In genomic region chr1:3315991-3316943, GRCh38 we compare ENCODE assay signal across 13 cellular contexts.
DNase-seq lines count a peak whose midpoint lies in the region; ATAC-seq lines count a peak whose summit lies in the region.
"Had no signal": no experiment of that assay in that cellular context is flagged by ENCODE, and none has a peak within 500 bp of the region (broad histone marks: within the 10 kb centered on the region; RNA-seq: fewer than 3 reads in every experiment).

No MANE protein-coding gene starts in this region.

- peaks cover 15 to 30% (median 25%) of the 10 kb centered on the region in 11 experiments for H3K9me3 ChIP-seq in BLaER1 treated with 17β-estradiol and CSF1 and Interleukin-3, amounts not matched to agents 10 nM and 100 nM (replicated peaks in 1 of 11)
- H3K9me3 ChIP-seq in naive thymus-derived CD4-positive, alpha-beta T cell (ENCODE audit: control insufficient read depth in 2 of 3, low read length in 3 of 3): peaks cover 0 to 18% (median 10%) of the 10 kb centered on the region in 3 experiments
- H3K9me3 ChIP-seq: prostate gland had no signal

- H3K27me3 Mint-ChIP-seq in naive thymus-derived CD4-positive, alpha-beta T cell: peaks cover 4 to 15% (median 6%) of the 10 kb centered on the region in 5 donors

- H3K27ac ChIP-seq in BLaER1 treated with 17β-estradiol and CSF1 and Interleukin-3, amounts not matched to agents 10 nM and 100 nM: peak overlapping the region in 10 of 11 experiments; percentile 58 to 79 (median 72); a peak in 21 of 22 replicates
- H3K27ac ChIP-seq in naive thymus-derived CD4-positive, alpha-beta T cell (ENCODE audit: low read depth, low read length): peak overlapping the region; percentile 71
- H3K27ac ChIP-seq: prostate gland had no signal

- intact Hi-C loops in naive thymus-derived CD4-positive, alpha-beta T cell (cut with micrococcal nuclease): no loop called here

- no peaks in the 10 kb centered on the region for H3K36me3 ChIP-seq in BLaER1 treated with 17β-estradiol and CSF1 and Interleukin-3, amounts not matched to agents 10 nM and 100 nM
- no peaks in the 10 kb centered on the region for H3K36me3 ChIP-seq in naive thymus-derived CD4-positive, alpha-beta T cell (ENCODE audit: control insufficient read depth in 2 of 3, insufficient read depth in 3 of 3, low read length in 3 of 3)
- H3K36me3 ChIP-seq: prostate gland had no signal

- POLR2A ChIA-PET in naive thymus-derived CD4-positive, alpha-beta T cell (lab: Charles Lee): no interaction called here

- H3K4me3 ChIP-seq in BLaER1 treated with 17β-estradiol and CSF1 and Interleukin-3, amounts not matched to agents 10 nM and 100 nM: peak overlapping the region in 2 of 10 experiments; percentile 11 to 40; a peak in 2 of 20 replicates
- no peak overlapping the region for H3K4me3 ChIP-seq in naive thymus-derived CD4-positive, alpha-beta T cell (ENCODE audit: low read length)
- H3K4me3 ChIP-seq: prostate gland had no signal

- H3K4me2 ChIP-seq in BLaER1 treated with 17β-estradiol and CSF1 and Interleukin-3, amounts not matched to agents 10 nM and 100 nM: peak overlapping the region; percentile 9 to 50 (median 32); a peak in 14 of 22 replicates

- peak overlapping the region; percentile 63 to 81 for H3K27ac Mint-ChIP-seq in activated naive CD4-positive, alpha-beta T cell treated with anti-CD3 and anti-CD28 coated beads, Interleukin-2, amount 50 U/mL, for 72 hours
- peak overlapping the region; percentile 80 to 97 (median 90) for H3K27ac Mint-ChIP-seq in naive thymus-derived CD4-positive, alpha-beta T cell

- ATAC-seq in activated naive CD4-positive, alpha-beta T cell treated with anti-CD3 and anti-CD28 coated beads, Interleukin-2, amount 50 U/mL, for 72 hours: peak; percentile 61 to 80
- ATAC-seq in naive thymus-derived CD4-positive, alpha-beta T cell: peak; percentile 87

- H3K27me3 ChIP-seq in BLaER1 treated with 17β-estradiol and CSF1 and Interleukin-3, amounts not matched to agents 10 nM and 100 nM: peaks cover 18 to 42% (median 34%) of the 10 kb centered on the region in 11 experiments; a peak in 21 of 22 replicates
- no peaks in the 10 kb centered on the region for H3K27me3 ChIP-seq in naive thymus-derived CD4-positive, alpha-beta T cell (ENCODE audit: control insufficient read depth in 2 of 2, insufficient read depth in 2 of 2, low read length in 2 of 2)

- DNase-seq in EH (ENCODE audit: low read depth) (peak; percentile 11), NCI-H2029 treated with DMSO at 0.1 percent for 48 hours (lab: John Stamatoyannopoulos, UW) (no peak), COLO668 (lab: John Stamatoyannopoulos, UW; ENCODE audit: unreplicated experiment) (no peak), iPS-NIHi11 (ENCODE audit: low spot score) (no peak), T-helper 9 cell (no peak)
- DNase-seq in activated naive CD4-positive, alpha-beta T cell treated with anti-CD3 and anti-CD28 coated beads, Interleukin-2, amount 50 U/mL, for 72 hours (ENCODE audit: low spot score in 2 of 2): no peak
- DNase-seq in naive thymus-derived CD4-positive, alpha-beta T cell: peak in 6 of 9 donors; percentile 30 to 72 (median 59)
- DNase-seq: activated CD4-positive, alpha-beta T cell treated with anti-CD3 and anti-CD28 coated beads for 1 hour; kidney; NCI-H524; SHP77 had no signal

- H3K4me1 Mint-ChIP-seq in naive thymus-derived CD4-positive, alpha-beta T cell: peaks cover 3 to 24% (median 19%) of the 10 kb centered on the region in 7 donors

- peaks cover 45 to 57% (median 53%) of the 10 kb centered on the region in 10 experiments for H3K4me1 ChIP-seq in BLaER1 treated with 17β-estradiol and CSF1 and Interleukin-3, amounts not matched to agents 10 nM and 100 nM
- H3K4me1 ChIP-seq in naive thymus-derived CD4-positive, alpha-beta T cell (ENCODE audit: control insufficient read depth in 2 of 2, insufficient read depth in 2 of 2, low read length in 2 of 2): peaks cover 0 to 5% of the 10 kb centered on the region in 2 donors

- H3K9ac ChIP-seq in BLaER1 treated with 17β-estradiol and CSF1 and Interleukin-3, amounts not matched to agents 10 nM and 100 nM: peak overlapping the region in 5 of 11 experiments; percentile 11 to 44 (median 33); a peak in 5 of 22 replicates

- CTCF ChIA-PET in naive thymus-derived CD4-positive, alpha-beta T cell (lab: Charles Lee): no interaction called here

- H3K9me3 Mint-ChIP-seq in activated naive CD4-positive, alpha-beta T cell treated with anti-CD3 and anti-CD28 coated beads, Interleukin-2, amount 50 U/mL, for 72 hours: peaks cover 7 to 19% of the 10 kb centered on the region in 2 donors
- H3K9me3 Mint-ChIP-seq in naive thymus-derived CD4-positive, alpha-beta T cell: peaks cover 0 to 20% (median 7%) of the 10 kb centered on the region in 11 donors

- peaks cover 0 to 25% of the 10 kb centered on the region in 2 donors for H3K36me3 Mint-ChIP-seq in activated naive CD4-positive, alpha-beta T cell treated with anti-CD3 and anti-CD28 coated beads, Interleukin-2, amount 50 U/mL, for 72 hours
- no peaks in the 10 kb centered on the region for H3K36me3 Mint-ChIP-seq in naive thymus-derived CD4-positive, alpha-beta T cell

- peak overlapping the region in 2 of 10 donors; percentile 3 to 66 for H3K4me3 Mint-ChIP-seq in naive thymus-derived CD4-positive, alpha-beta T cell

- H4K20me1 ChIP-seq in BLaER1 treated with 17β-estradiol and CSF1 and Interleukin-3, amounts not matched to agents 10 nM and 100 nM: peaks cover 0 to 7% (median 0%) of the 10 kb centered on the region in 11 experiments; a peak in 4 of 22 replicates

Comparison
In these comparisons a context has a peak if more than half of its experiments do, and no peak if none do; other contexts are left out.
1. DNase-seq: peak in EH (single experiment) and naive thymus-derived CD4-positive, alpha-beta T cell (6 of 9); none in activated naive CD4-positive, alpha-beta T cell treated with anti-CD3 and anti-CD28 coated beads, Interleukin-2, amount 50 U/mL, for 72 hours (0 of 2), NCI-H2029 treated with DMSO at 0.1 percent for 48 hours (single experiment), COLO668 (single experiment), iPS-NIHi11 (single experiment) and T-helper 9 cell (single experiment).